8 cellular contexts compared by ENCODE assay signal in genomic region chr19:11535792-11536595, GRCh38. TPM values are rescaled to one million over a fixed set of nuclear protein-coding genes. Genes with fewer than 3 reads are reported as not detected.
DNase-seq lines count a peak whose midpoint lies in the region; ATAC-seq and TF ChIP-seq lines count a peak whose summit lies in the region.

No MANE protein-coding gene starts in this region.

- DNase-seq in AG08395 (ENCODE audit: low spot score), result peak; percentile 98
- peak; percentile 72 for DNase-seq in Jurkat, Clone E6-1 (ENCODE audit: low read depth, low spot score)
- DNase-seq in activated effector memory CD4-positive, alpha-beta T cell treated with anti-CD3 and anti-CD28 coated beads, Interleukin-2, amount 50 U/mL, for 16 hours, result peak; percentile 95
- peak; percentile 91 for DNase-seq in fibroblast of villous mesenchyme (ENCODE audit: low read depth)
- peak; percentile 96 for DNase-seq in stimulated activated naive CD8-positive, alpha-beta T cell treated with anti-CD3 and anti-CD28 coated beads, Interleukin-15, Interleukin-2, amounts not matched to agents 100 U/mL and 50 U/mL, for 24 hours

- no peaks in the 10 kb centered on the region for H3F3A ChIP-seq in neural cell (ENCODE audit: insufficient read depth, low read length, poor library complexity, severe bottlenecking)

- peak; percentile 42 for ATAC-seq in GM18909 (IDR thresholded peaks at IDR 0.05; ENCODE audit: poor library complexity, unreplicated experiment)
- ATAC-seq in stimulated activated naive CD8-positive, alpha-beta T cell treated with anti-CD3 and anti-CD28 coated beads, Interleukin-15, Interleukin-2, amounts not matched to agents 100 U/mL and 50 U/mL, for 24 hours, result peak; percentile 74

- H4K20me1 ChIP-seq in neural cell (ENCODE audit: insufficient read depth), result no peaks in the 10 kb centered on the region

- 0 out of 2 replicates have a peak, but pooled peaks have one; percentile 23 for TF ChIP-seq POLR2A in Raji (IDR thresholded peaks at IDR 0.05; ENCODE audit: insufficient read depth, low read depth, low read length)

- no peak overlapping the region for H3K27ac ChIP-seq in neural cell (ENCODE audit: low read length)

- peak overlapping the region; percentile 69 for H2AFZ ChIP-seq in neural cell (ENCODE audit: low read depth, low read length)

- no peak for TF ChIP-seq EP300 in neural cell (conservative IDR thresholded peaks at IDR 0.05; ENCODE audit: poor library complexity, severe bottlenecking)

- H3K36me3 ChIP-seq in neural cell (ENCODE audit: insufficient read depth, low read length), result no peaks in the 10 kb centered on the region

- H3K27me3 ChIP-seq in neural cell (ENCODE audit: insufficient read depth, low read depth, low read length), result no peaks in the 10 kb centered on the region

- TF ChIP-seq CTCF in fibroblast of villous mesenchyme (IDR thresholded peaks at IDR 0.05; ENCODE audit: insufficient read depth, low read depth, low read length), result peak; percentile 95
- TF ChIP-seq CTCF in neural cell (IDR thresholded peaks at IDR 0.05; ENCODE audit: poor library complexity, severe bottlenecking), result peak; percentile 69

- H3K4me3 ChIP-seq in Jurkat, Clone E6-1 (ENCODE audit: low read length), result peak overlapping the region; percentile 44
- peak overlapping the region; percentile 48 for H3K4me3 ChIP-seq in fibroblast of villous mesenchyme (ENCODE audit: low read depth, low read length)
- H3K4me3 ChIP-seq in neural cell (ENCODE audit: low read length), result peak overlapping the region; percentile 57

- no peaks in the 10 kb centered on the region for H3K79me2 ChIP-seq in neural cell (replicated peaks; ENCODE audit: insufficient read depth, low read length)

- H3K9ac ChIP-seq in neural cell (ENCODE audit: low read length), result peak overlapping the region; percentile 55

- H3K4me2 ChIP-seq in neural cell (ENCODE audit: low read length), result no peak overlapping the region

- H3K9me3 ChIP-seq in neural cell (ENCODE audit: low read length), result no peaks in the 10 kb centered on the region

- TF ChIP-seq RAD21 in neural cell (conservative IDR thresholded peaks at IDR 0.05), result no peak

- H3K9me2 ChIP-seq in neural cell (ENCODE audit: insufficient read depth, low read length), result no peaks in the 10 kb centered on the region

TF ChIP-seq in neural cell, 6 proteins besides CTCF, POLR2A, EP300 and RAD21:
- peak; percentile 16 for TF ChIP-seq POLR2AphosphoS5 (IDR thresholded peaks at IDR 0.05)
- peak; percentile 34 for TF ChIP-seq SMC3 (conservative IDR thresholded peaks at IDR 0.05; ENCODE audit: poor library complexity)
- TF ChIP-seq EZH2 (IDR thresholded peaks at IDR 0.05; ENCODE audit: borderline replicate concordance, insufficient read depth, low read length, poor library complexity, severe bottlenecking), result no peak

RNA-seq across cellular contexts. Expression of gene CNN1, which starts 2.7 kb away (rescaled TPM):
- not detected for polyA plus RNA-seq in Jurkat, Clone E6-1 (2012; ENCODE audit: insufficient read depth, insufficient read length)
- 61.3 and 148 TPM in 2 replicates for total RNA-seq in fibroblast of villous mesenchyme
- 0.18 TPM in 1 of 2 replicates, not detected in the other for polyA plus RNA-seq in neural cell
- not detected in 2 replicates for polyA minus RNA-seq in neural cell

RNA-seq across cellular contexts. Expression of gene ECSIT, which starts 7.1 kb away (rescaled TPM):
- 59.0 TPM for polyA plus RNA-seq in Jurkat, Clone E6-1 (2012; ENCODE audit: insufficient read depth, insufficient read length)
- 22.9 and 27.4 TPM in 2 replicates for total RNA-seq in fibroblast of villous mesenchyme
- polyA plus RNA-seq in neural cell, result 98.3 and 99.0 TPM in 2 replicates
- polyA minus RNA-seq in neural cell, result 45.6 and 54.3 TPM in 2 replicates

RNA-seq across cellular contexts. Expression of gene ELOF1, which starts 23.0 kb away (rescaled TPM):
- polyA plus RNA-seq in Jurkat, Clone E6-1 (2012; ENCODE audit: insufficient read depth, insufficient read length), result 72.6 TPM
- 31.1 and 36.7 TPM in 2 replicates for total RNA-seq in fibroblast of villous mesenchyme
- 38.0 and 64.8 TPM in 2 replicates for polyA plus RNA-seq in neural cell
- polyA minus RNA-seq in neural cell, result 25.6 and 27.1 TPM in 2 replicates

RNA-seq across cellular contexts. Expression of gene ZNF653, which starts 30.4 kb away (rescaled TPM):
- 18.4 TPM for polyA plus RNA-seq in Jurkat, Clone E6-1 (2012; ENCODE audit: insufficient read depth, insufficient read length)
- 3.9 and 4.7 TPM in 2 replicates for total RNA-seq in fibroblast of villous mesenchyme
- 16.5 and 24.6 TPM in 2 replicates for polyA plus RNA-seq in neural cell
- 21.1 and 29.2 TPM in 2 replicates for polyA minus RNA-seq in neural cell

RNA-seq across cellular contexts. Expression of gene ACP5, which starts 41.5 kb away (rescaled TPM):
- polyA plus RNA-seq in Jurkat, Clone E6-1 (2012; ENCODE audit: insufficient read depth, insufficient read length), result not detected
- total RNA-seq in fibroblast of villous mesenchyme, result 0.43 and 2.3 TPM in 2 replicates
- polyA plus RNA-seq in neural cell, result not detected in 2 replicates
- not detected in 2 replicates for polyA minus RNA-seq in neural cell
